Comparison of ENCODE assay signal across 18 cellular contexts in genomic region chr17:35542990-35543389, GRCh38. TPM values are rescaled to one million over a fixed set of nuclear protein-coding genes. Genes with fewer than 3 reads are reported as not detected.
DNase-seq lines count a peak whose midpoint lies in the region; ATAC-seq and TF ChIP-seq lines count a peak whose summit lies in the region.
"Had no signal": no experiment of that assay in that cellular context is flagged by ENCODE, and none has a peak within 500 bp of the region (broad histone marks: within the 10 kb centered on the region; RNA-seq: fewer than 3 reads in every experiment).

No MANE protein-coding gene starts in this region.

- H3K27me3 ChIP-seq in IMR-90 (ENCODE audit: control insufficient read depth, insufficient read depth, low read length) (peaks cover 7% of the 10 kb centered on the region), neutrophil (no peaks in the 10 kb centered on the region)

- H3K9me1 ChIP-seq in IMR-90 (ENCODE audit: insufficient read depth, low read length), result no peaks in the 10 kb centered on the region

- no peak for TF ChIP-seq POLR2A in IMR-90 (IDR thresholded peaks at IDR 0.05; ENCODE audit: low read depth, low read length)

- no peaks in the 10 kb centered on the region for H3K4me1 ChIP-seq in IMR-90 (ENCODE audit: control insufficient read depth, insufficient read depth, low read length)
- H3K4me1 ChIP-seq in neutrophil (ENCODE audit: control insufficient read depth in 1 of 2, insufficient read depth in 1 of 2, low read depth in 1 of 2, low read length in 1 of 2), result peaks cover 30 to 47% of the 10 kb centered on the region in 2 experiments

- H3K4me3 ChIP-seq in IMR-90 (ENCODE audit: insufficient read depth, low read depth, low read length) (no peak overlapping the region), neutrophil (ENCODE audit: low read depth in 1 of 2, low read length in 1 of 2) (no peak overlapping the region)
- H3K4me3 ChIP-seq: SK-N-MC had no signal

- no peak overlapping the region for H3K9ac ChIP-seq in IMR-90 (ENCODE audit: low read depth, low read length)

- H2AFZ ChIP-seq in IMR-90 (replicated peaks; ENCODE audit: low read length, poor library complexity), result no peak overlapping the region

- no peaks in the 10 kb centered on the region for H3K79me1 ChIP-seq in IMR-90 (ENCODE audit: low read depth in 1 of 2, low read length in 2 of 2)

- H3K14ac ChIP-seq in IMR-90 (replicated peaks; ENCODE audit: low read depth, low read length), result no peak overlapping the region

- no peak overlapping the region for H2BK5ac ChIP-seq in IMR-90 (ENCODE audit: low read depth, low read length, poor library complexity, severe bottlenecking)

- 0 out of 2 replicates have a peak overlapping the region, but pooled peaks have one; percentile 20 for H2AK5ac ChIP-seq in IMR-90 (ENCODE audit: low read depth, low read length)

- no peaks in the 10 kb centered on the region for H3K9me3 Mint-ChIP-seq in activated naive CD8-positive, alpha-beta T cell (ENCODE audit: low read depth)
- no peaks in the 10 kb centered on the region for H3K9me3 Mint-ChIP-seq in activated naive CD8-positive, alpha-beta T cell treated with anti-CD3 and anti-CD28 coated beads, Interleukin-2, amount 50 U/mL, for 24 hours
- H3K9me3 Mint-ChIP-seq: H9 had no signal

- H3K4me2 ChIP-seq in IMR-90 (ENCODE audit: low read depth, low read length), result no peak overlapping the region

- H2BK120ac ChIP-seq in IMR-90 (ENCODE audit: low read depth, low read length), result no peak overlapping the region

- CTCF ChIA-PET in IMR-90 (lab: Yijun Ruan, JAX), result no interaction called here

- H3K4me1 Mint-ChIP-seq in activated naive CD8-positive, alpha-beta T cell (ENCODE audit: low read depth), result peaks cover 55% of the 10 kb centered on the region
- peaks cover 67% of the 10 kb centered on the region for H3K4me1 Mint-ChIP-seq in activated naive CD8-positive, alpha-beta T cell treated with anti-CD3 and anti-CD28 coated beads, Interleukin-2, amount 50 U/mL, for 24 hours
- H3K4me1 Mint-ChIP-seq: H9 had no signal

- H3K4me3 Mint-ChIP-seq in activated naive CD8-positive, alpha-beta T cell, result no peak overlapping the region
- no peak overlapping the region for H3K4me3 Mint-ChIP-seq in activated naive CD8-positive, alpha-beta T cell treated with anti-CD3 and anti-CD28 coated beads, Interleukin-2, amount 50 U/mL, for 24 hours
- H3K4me3 Mint-ChIP-seq: H9 had no signal

- no peak overlapping the region for H2AK9ac ChIP-seq in IMR-90 (replicated peaks; ENCODE audit: low read depth, low read length, poor library complexity)

- no peak overlapping the region for H3K4ac ChIP-seq in IMR-90 (ENCODE audit: low read depth, low read length)

- in situ Hi-C loops in IMR-90 (cut with MboI; ENCODE audit: low sequenced_read_pairs), result loop anchor here (25.0 kb wide), 1 partner anchor 1131 kb away; no protein-coding TSS in a partner anchor

- H3K27me3 Mint-ChIP-seq in activated naive CD8-positive, alpha-beta T cell, result no peaks in the 10 kb centered on the region
- no peaks in the 10 kb centered on the region for H3K27me3 Mint-ChIP-seq in activated naive CD8-positive, alpha-beta T cell treated with anti-CD3 and anti-CD28 coated beads, Interleukin-2, amount 50 U/mL, for 24 hours

- no peak overlapping the region for H3K56ac ChIP-seq in IMR-90 (ENCODE audit: extremely low read depth, insufficient read depth, low read length)

- TF ChIP-seq CTCF in IMR-90 (conservative IDR thresholded peaks at IDR 0.05; ENCODE audit: low read depth, low read length) (no peak), neutrophil (IDR thresholded peaks at IDR 0.05) (no peak)

- dilution Hi-C loops in IMR-90 (cut with HindIII; ENCODE audit: low sequenced_read_pairs, unreplicated experiment), result loop anchor here (25.0 kb wide), 2 partner anchors 231 to 356 kb away; partner anchors contain the start of gene SLC35G3

- no peak overlapping the region for H4K91ac ChIP-seq in IMR-90 (ENCODE audit: insufficient read depth, low read depth, low read length)

- intact Hi-C loops in IMR-90 (cut with micrococcal nuclease), result loop anchor here (10.0 kb wide), 1 partner anchor 548 kb away; no protein-coding TSS in a partner anchor

- H3K27ac ChIP-seq in IMR-90 (ENCODE audit: insufficient read depth, low read length) (no peak overlapping the region), neutrophil (peak overlapping the region; percentile 41)
- H3K27ac ChIP-seq: SK-N-MC had no signal

- no peaks in the 10 kb centered on the region for H3K36me3 Mint-ChIP-seq in activated naive CD8-positive, alpha-beta T cell
- H3K36me3 Mint-ChIP-seq in activated naive CD8-positive, alpha-beta T cell treated with anti-CD3 and anti-CD28 coated beads, Interleukin-2, amount 50 U/mL, for 24 hours (ENCODE audit: low read depth), result no peaks in the 10 kb centered on the region

- H4K8ac ChIP-seq in IMR-90 (ENCODE audit: low read depth in 2 of 2, low read length in 2 of 2), result no peak overlapping the region

- H2BK20ac ChIP-seq in IMR-90 (ENCODE audit: low read depth, low read length), result no peak overlapping the region

- H3K9me3 ChIP-seq in IMR-90 (ENCODE audit: control insufficient read depth, insufficient read depth, low read length), result no peaks in the 10 kb centered on the region
- no peaks in the 10 kb centered on the region for H3K9me3 ChIP-seq in neutrophil

- H2BK15ac ChIP-seq in IMR-90 (ENCODE audit: low read depth, low read length), result no peak overlapping the region

- no peak overlapping the region for H4K5ac ChIP-seq in IMR-90 (ENCODE audit: low read depth, low read length)

- BruUV-seq in IMR-90 (replicated peaks; lab: Mats Ljungman, UMichigan), result no TSS peak

- no peak overlapping the region for H3K23ac ChIP-seq in IMR-90 (ENCODE audit: low read depth, low read length)

- no peak for TF ChIP-seq RAD21 in IMR-90 (IDR thresholded peaks at IDR 0.05; ENCODE audit: low read length)

- ATAC-seq in activated naive CD8-positive, alpha-beta T cell treated with anti-CD3 and anti-CD28 coated beads, Interleukin-2, amount 50 U/mL, for 24 hours, result no peak
- ATAC-seq in IMR-90 (ENCODE audit: low read depth) (no peak), HG02852 (IDR thresholded peaks at IDR 0.05; ENCODE audit: unreplicated experiment) (no peak)

- H3K36me3 ChIP-seq in IMR-90 (ENCODE audit: control insufficient read depth, insufficient read depth, low read length) (no peaks in the 10 kb centered on the region), neutrophil (no peaks in the 10 kb centered on the region)

- no peaks in the 10 kb centered on the region for H4K20me1 ChIP-seq in IMR-90 (ENCODE audit: insufficient read depth, low read length)

- no peak for DNase-seq in activated naive CD8-positive, alpha-beta T cell treated with anti-CD3 and anti-CD28 coated beads, Interleukin-2, amount 50 U/mL, for 24 hours
- DNase-seq in IMR-90 (no peak), dermis blood vessel endothelial cell (peak; percentile 87), HuH-7 (ENCODE audit: low spot score) (no peak)
- no peak for DNase-seq in stimulated activated CD8-positive, alpha-beta memory T cell treated with anti-CD3 and anti-CD28 coated beads, Interleukin-4, amount 100 ng/mL, for 48 hours
- DNase-seq: DMS53, H9, Karpas-422, MM.1S, NCI-H1105, NCI-H1694, NCI-H2227 treated with DMSO at 0.1 percent for 48 hours, NCI-H524 treated with DMSO at 0.1 percent for 48 hours, Right ventricle myocardium superior had no signal

- H3K27ac Mint-ChIP-seq in activated naive CD8-positive, alpha-beta T cell, result peak overlapping the region; percentile 54
- H3K27ac Mint-ChIP-seq in activated naive CD8-positive, alpha-beta T cell treated with anti-CD3 and anti-CD28 coated beads, Interleukin-2, amount 50 U/mL, for 24 hours, result no peak overlapping the region
- H3K27ac Mint-ChIP-seq: H9 had no signal

- no peak overlapping the region for H3K18ac ChIP-seq in IMR-90 (ENCODE audit: low read depth, low read length)

- POLR2A ChIA-PET in IMR-90 (lab: Charles Lee; ENCODE audit: unreplicated experiment), result interaction anchor here (0.6 kb wide), 1 partner anchor 109 kb away, joined by 3 read pairs; no protein-coding TSS in a partner anchor

TF ChIP-seq in IMR-90, 13 proteins besides CTCF, POLR2A, EP300 and RAD21 (continues in another document):
- TF ChIP-seq RFX5 (IDR thresholded peaks at IDR 0.05; ENCODE audit: low read depth, low read length), result no peak
- TF ChIP-seq MAZ (IDR thresholded peaks at IDR 0.05; ENCODE audit: borderline replicate concordance, low read depth, low read length), result no peak
- TF ChIP-seq USF2 (IDR thresholded peaks at IDR 0.05; ENCODE audit: low read depth, low read length), result no peak
- TF ChIP-seq CHD1 (IDR thresholded peaks at IDR 0.05; ENCODE audit: low read depth, low read length), result no peak
- TF ChIP-seq MAFK (IDR thresholded peaks at IDR 0.05; ENCODE audit: low read depth, low read length), result no peak
- TF ChIP-seq NFE2L2 (IDR thresholded peaks at IDR 0.05; ENCODE audit: low read depth, low read length), result no peak

RNA-seq across cellular contexts. Expression of gene SLFN12L, which starts 5.5 kb away (rescaled TPM):
- under 0.01 and 0.18 TPM in 2 replicates for total RNA-seq in IMR-90 (2012; rRNA removed)
- 0.04 TPM in 1 of 2 replicates, not detected in the other for polyA plus RNA-seq in IMR-90 (2012; rRNA removed)
- polyA plus RNA-seq in IMR-90 (2012; cell fraction: cytosol; rRNA removed), result not detected in 2 replicates
- polyA plus RNA-seq in IMR-90 (2012; cell fraction: nucleus; rRNA removed; ENCODE audit: low replicate concordance), result 0.06 TPM in 1 of 2 replicates, not detected in the other
- under 0.01 and 0.05 TPM in 2 replicates for total RNA-seq in dermis blood vessel endothelial cell
- total RNA-seq: H9 had no signal

RNA-seq across cellular contexts. Expression of gene SLFN14, which starts 17.6 kb away (rescaled TPM):
- not detected in 2 replicates for total RNA-seq in IMR-90 (2012; rRNA removed)
- not detected in 2 replicates for polyA plus RNA-seq in IMR-90 (2012; rRNA removed)
- not detected in 2 replicates for polyA plus RNA-seq in IMR-90 (2012; cell fraction: cytosol; rRNA removed)
- polyA plus RNA-seq in IMR-90 (2012; cell fraction: nucleus; rRNA removed; ENCODE audit: low replicate concordance), result not detected in 2 replicates
- total RNA-seq in dermis blood vessel endothelial cell, result not detected in 2 replicates
- total RNA-seq: H9, Right ventricle myocardium superior had no signal

RNA-seq across cellular contexts. Expression of gene PEX12, which starts 35.4 kb away (rescaled TPM):
- total RNA-seq in IMR-90 (2012; rRNA removed) (6.7 and 7.9 TPM in 2 replicates), dermis blood vessel endothelial cell (3.7 and 3.9 TPM in 2 replicates)
- polyA plus RNA-seq in IMR-90 (2012; rRNA removed), result 4.5 and 4.6 TPM in 2 replicates
- 1.8 and 3.7 TPM in 2 replicates for polyA plus RNA-seq in IMR-90 (2012; cell fraction: cytosol; rRNA removed)
- polyA plus RNA-seq in IMR-90 (2012; cell fraction: nucleus; rRNA removed; ENCODE audit: low replicate concordance), result 0.75 and 1.7 TPM in 2 replicates

RNA-seq across cellular contexts. Expression of gene AP2B1, which starts 44.1 kb away (rescaled TPM):
- total RNA-seq in IMR-90 (2012; rRNA removed) (95.3 and 125 TPM in 2 replicates), dermis blood vessel endothelial cell (110 and 203 TPM in 2 replicates)
- polyA plus RNA-seq in IMR-90 (2012; rRNA removed), result 96.5 and 102 TPM in 2 replicates
- polyA plus RNA-seq in IMR-90 (2012; cell fraction: cytosol; rRNA removed), result 40.5 and 46.9 TPM in 2 replicates
- polyA plus RNA-seq in IMR-90 (2012; cell fraction: nucleus; rRNA removed; ENCODE audit: low replicate concordance), result 19.8 and 78.9 TPM in 2 replicates
